In the genomic region with DNA sequence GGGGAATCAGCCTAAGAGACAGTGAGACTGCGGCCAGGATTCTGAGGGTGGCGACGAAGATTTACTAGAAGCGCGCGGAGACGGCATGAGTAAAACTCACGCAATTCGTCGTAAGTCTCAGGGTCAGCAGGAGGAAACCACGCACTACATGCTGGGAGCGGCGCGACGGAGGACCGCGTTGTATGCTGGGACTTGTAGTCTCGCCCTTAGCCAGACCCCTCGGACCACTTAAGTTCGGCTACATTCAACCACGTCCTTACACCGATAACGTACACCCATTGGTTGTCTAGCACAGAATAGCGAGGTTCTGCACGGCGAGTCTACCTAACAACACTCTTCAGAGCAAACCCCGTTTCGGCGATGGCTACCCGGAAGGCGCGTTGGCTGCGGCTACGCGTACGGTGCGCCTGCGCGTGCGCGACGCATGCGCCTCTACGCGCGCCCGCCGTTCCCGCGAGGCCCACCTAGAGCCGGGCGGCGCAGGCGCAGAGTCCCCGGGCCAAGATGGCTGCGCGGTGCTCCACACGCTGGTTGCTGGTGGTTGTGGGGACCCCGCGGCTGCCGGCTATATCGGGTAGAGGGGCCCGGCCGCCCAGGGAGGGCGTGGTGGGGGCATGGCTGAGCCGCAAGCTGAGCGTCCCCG, we compare ENCODE assay signal across 1 cellular context.
TF ChIP-seq lines count a peak whose summit lies in the region.

A gene (plus strand): TSS at position 491 of the 643 bp plus-strand sequence. CDS start 14 bp downstream, at position 505.

TF ChIP-seq in A549, 52 proteins besides CTCF, POLR2A, EP300 and RAD21 (continued from another document):
- TF ChIP-seq ZFP36 (IDR thresholded peaks at IDR 0.05; ENCODE audit: borderline replicate concordance, partially characterized antibody) (no peak), POLR2AphosphoS2 (conservative IDR thresholded peaks at IDR 0.05; ENCODE audit: low read length) (no peak), HOXB13 (CRISPR knock-in tag; IDR thresholded peaks at IDR 0.05; ENCODE audit: low read depth) (no peak), ZC3H11A (IDR thresholded peaks at IDR 0.05) (no peak), MAFK (IDR thresholded peaks at IDR 0.05; ENCODE audit: partially characterized antibody) (no peak), HOXA7 (CRISPR knock-in tag; IDR thresholded peaks at IDR 0.05) (no peak), NR3C1 (IDR thresholded peaks at IDR 0.05) (no peak), JUN (IDR thresholded peaks at IDR 0.05) (peak; percentile 65 to 66; a peak in 3 of 5 replicates), RARB (CRISPR knock-in tag; IDR thresholded peaks at IDR 0.05) (no peak), MYC (IDR thresholded peaks at IDR 0.05; ENCODE audit: borderline replicate concordance, low read length) (peak; percentile 27), SREBF2 (IDR thresholded peaks at IDR 0.05) (no peak), RCOR1 (IDR thresholded peaks at IDR 0.05; ENCODE audit: low read depth, low read length) (no peak), TP53 (CRISPR knock-in tag; IDR thresholded peaks at IDR 0.05) (peak; percentile 7; the same call in 1 of the 2 replicates), HOXB5 (CRISPR knock-in tag; IDR thresholded peaks at IDR 0.05) (no peak), FOSB (CRISPR knock-in tag; IDR thresholded peaks at IDR 0.05) (no peak), NPAS2 (CRISPR knock-in tag; IDR thresholded peaks at IDR 0.05; ENCODE audit: borderline replicate concordance) (no peak), TFCP2L1 (CRISPR knock-in tag; IDR thresholded peaks at IDR 0.05) (no peak), PHF8 (IDR thresholded peaks at IDR 0.05; ENCODE audit: borderline replicate concordance, low read depth) (peak; percentile 71), ZNF302 (CRISPR knock-in tag; IDR thresholded peaks at IDR 0.05) (no peak), CHD2 (IDR thresholded peaks at IDR 0.05; ENCODE audit: low read length, partially characterized antibody) (peak; percentile 91)
- TF ChIP-seq, protein P1, sequence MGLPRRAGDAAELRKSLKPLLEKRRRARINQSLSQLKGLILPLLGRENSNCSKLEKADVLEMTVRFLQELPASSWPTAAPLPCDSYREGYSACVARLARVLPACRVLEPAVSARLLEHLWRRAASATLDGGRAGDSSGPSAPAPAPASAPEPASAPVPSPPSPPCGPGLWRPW (IDR thresholded peaks at IDR 0.05), result no peak
- TF ChIP-seq, protein P2, sequence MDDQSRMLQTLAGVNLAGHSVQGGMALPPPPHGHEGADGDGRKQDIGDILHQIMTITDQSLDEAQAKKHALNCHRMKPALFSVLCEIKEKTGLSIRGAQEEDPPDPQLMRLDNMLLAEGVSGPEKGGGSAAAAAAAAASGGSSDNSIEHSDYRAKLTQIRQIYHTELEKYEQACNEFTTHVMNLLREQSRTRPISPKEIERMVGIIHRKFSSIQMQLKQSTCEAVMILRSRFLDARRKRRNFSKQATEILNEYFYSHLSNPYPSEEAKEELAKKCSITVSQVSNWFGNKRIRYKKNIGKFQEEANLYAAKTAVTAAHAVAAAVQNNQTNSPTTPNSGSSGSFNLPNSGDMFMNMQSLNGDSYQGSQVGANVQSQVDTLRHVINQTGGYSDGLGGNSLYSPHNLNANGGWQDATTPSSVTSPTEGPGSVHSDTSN (IDR thresholded peaks at IDR 0.05), result peak; percentile 36; the same call in 1 of the 2 replicates
- TF ChIP-seq, protein P3, sequence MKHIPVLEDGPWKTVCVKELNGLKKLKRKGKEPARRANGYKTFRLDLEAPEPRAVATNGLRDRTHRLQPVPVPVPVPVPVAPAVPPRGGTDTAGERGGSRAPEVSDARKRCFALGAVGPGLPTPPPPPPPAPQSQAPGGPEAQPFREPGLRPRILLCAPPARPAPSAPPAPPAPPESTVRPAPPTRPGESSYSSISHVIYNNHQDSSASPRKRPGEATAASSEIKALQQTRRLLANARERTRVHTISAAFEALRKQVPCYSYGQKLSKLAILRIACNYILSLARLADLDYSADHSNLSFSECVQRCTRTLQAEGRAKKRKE (CRISPR knock-in tag; IDR thresholded peaks at IDR 0.05; ENCODE audit: low read depth), result no peak
- TF ChIP-seq, protein P4, sequence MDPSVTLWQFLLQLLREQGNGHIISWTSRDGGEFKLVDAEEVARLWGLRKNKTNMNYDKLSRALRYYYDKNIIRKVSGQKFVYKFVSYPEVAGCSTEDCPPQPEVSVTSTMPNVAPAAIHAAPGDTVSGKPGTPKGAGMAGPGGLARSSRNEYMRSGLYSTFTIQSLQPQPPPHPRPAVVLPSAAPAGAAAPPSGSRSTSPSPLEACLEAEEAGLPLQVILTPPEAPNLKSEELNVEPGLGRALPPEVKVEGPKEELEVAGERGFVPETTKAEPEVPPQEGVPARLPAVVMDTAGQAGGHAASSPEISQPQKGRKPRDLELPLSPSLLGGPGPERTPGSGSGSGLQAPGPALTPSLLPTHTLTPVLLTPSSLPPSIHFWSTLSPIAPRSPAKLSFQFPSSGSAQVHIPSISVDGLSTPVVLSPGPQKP (IDR thresholded peaks at IDR 0.05; ENCODE audit: low read depth, low read length), result no peak
- TF ChIP-seq, protein P5, sequence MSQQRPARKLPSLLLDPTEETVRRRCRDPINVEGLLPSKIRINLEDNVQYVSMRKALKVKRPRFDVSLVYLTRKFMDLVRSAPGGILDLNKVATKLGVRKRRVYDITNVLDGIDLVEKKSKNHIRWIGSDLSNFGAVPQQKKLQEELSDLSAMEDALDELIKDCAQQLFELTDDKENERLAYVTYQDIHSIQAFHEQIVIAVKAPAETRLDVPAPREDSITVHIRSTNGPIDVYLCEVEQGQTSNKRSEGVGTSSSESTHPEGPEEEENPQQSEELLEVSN (IDR thresholded peaks at IDR 0.05; ENCODE audit: borderline replicate concordance, low read depth), result 0 out of 2 replicates have a peak, but pooled peaks have one; percentile 5
TF ChIP-seq in A549: peak in this region for 10.
